ENCODE assay signal across 1 cellular context in genomic region chr6:4906942-4907300, GRCh38.
TF ChIP-seq lines count a peak whose summit lies in the region.

No MANE protein-coding gene starts in this region.

TF ChIP-seq in HepG2, 621 proteins besides CTCF, POLR2A, EP300 and RAD21 (continued from another document):
- TF ChIP-seq ZNF318 (CRISPR knock-in tag; IDR thresholded peaks at IDR 0.05), result no peak
- TF ChIP-seq ZNF710 (CRISPR knock-in tag; IDR thresholded peaks at IDR 0.05; ENCODE audit: borderline replicate concordance), result no peak
- TF ChIP-seq SNAI1 (CRISPR knock-in tag; IDR thresholded peaks at IDR 0.05; ENCODE audit: borderline replicate concordance), result no peak
- TF ChIP-seq LRRFIP1 (CRISPR knock-in tag; conservative IDR thresholded peaks at IDR 0.05), result no peak
- no peak for TF ChIP-seq ZNF143 (CRISPR knock-in tag; IDR thresholded peaks at IDR 0.05)
- TF ChIP-seq ZNF549 (CRISPR knock-in tag; IDR thresholded peaks at IDR 0.05), result no peak
- no peak for TF ChIP-seq TEAD3 (CRISPR knock-in tag; optimal IDR thresholded peaks at IDR 0.05; ENCODE audit: borderline replicate concordance)
- no peak for TF ChIP-seq SNAPC5 (CRISPR knock-in tag; IDR thresholded peaks at IDR 0.05; ENCODE audit: borderline replicate concordance)
- TF ChIP-seq ZNF460 (CRISPR knock-in tag; IDR thresholded peaks at IDR 0.05; ENCODE audit: borderline replicate concordance), result no peak
- TF ChIP-seq ZBTB40 (IDR thresholded peaks at IDR 0.05), result no peak
- TF ChIP-seq ZBTB40 (CRISPR knock-in tag; IDR thresholded peaks at IDR 0.05), result no peak
- TF ChIP-seq ZNF350 (CRISPR knock-in tag; IDR thresholded peaks at IDR 0.05; ENCODE audit: borderline replicate concordance, low read depth), result no peak
- no peak for TF ChIP-seq AHR (CRISPR knock-in tag; IDR thresholded peaks at IDR 0.05)
- no peak for TF ChIP-seq MED1 (CRISPR knock-in tag; IDR thresholded peaks at IDR 0.05)
- TF ChIP-seq NFRKB (IDR thresholded peaks at IDR 0.05), result no peak
